ENCODE assay signal across 1 cellular context in the genomic region with DNA sequence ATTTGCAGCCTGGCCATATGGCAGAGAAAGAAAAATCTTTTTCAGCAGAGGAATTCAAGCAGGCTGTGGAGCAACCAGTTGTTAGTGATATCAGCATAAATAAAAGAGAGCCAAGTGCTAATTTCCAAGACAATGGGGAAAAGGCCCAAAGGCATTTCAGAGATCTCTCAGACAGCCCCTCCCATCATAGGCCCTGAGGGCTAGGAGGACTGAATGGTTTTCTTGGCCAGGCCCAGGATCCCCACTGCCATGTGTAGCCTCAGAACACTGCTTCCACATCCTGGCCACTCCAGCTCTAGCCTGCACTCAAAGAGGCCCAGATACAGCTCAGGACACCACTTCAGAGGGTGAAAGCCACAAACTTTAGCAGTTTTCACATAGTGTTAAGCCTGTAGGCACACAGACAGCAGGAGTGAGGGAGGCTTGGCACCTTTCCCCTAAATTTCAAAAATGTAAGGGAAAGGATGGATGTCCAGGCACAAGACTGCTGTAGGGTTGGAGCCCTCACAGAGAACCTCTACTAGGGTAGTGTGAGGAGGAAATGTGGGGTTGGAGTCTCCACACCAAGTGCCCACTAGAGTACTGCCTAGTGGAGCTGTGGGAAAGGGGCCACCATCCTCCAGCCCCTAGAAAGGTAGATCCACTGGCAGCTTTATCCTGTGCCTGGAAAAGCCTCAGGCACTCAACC.
TF ChIP-seq lines count a peak whose summit lies in the region.

No MANE protein-coding gene starts in this region.

TF ChIP-seq in GM23338, 12 proteins besides CTCF, POLR2A, EP300 and RAD21 (continued from another document):
- TF ChIP-seq, protein P1, sequence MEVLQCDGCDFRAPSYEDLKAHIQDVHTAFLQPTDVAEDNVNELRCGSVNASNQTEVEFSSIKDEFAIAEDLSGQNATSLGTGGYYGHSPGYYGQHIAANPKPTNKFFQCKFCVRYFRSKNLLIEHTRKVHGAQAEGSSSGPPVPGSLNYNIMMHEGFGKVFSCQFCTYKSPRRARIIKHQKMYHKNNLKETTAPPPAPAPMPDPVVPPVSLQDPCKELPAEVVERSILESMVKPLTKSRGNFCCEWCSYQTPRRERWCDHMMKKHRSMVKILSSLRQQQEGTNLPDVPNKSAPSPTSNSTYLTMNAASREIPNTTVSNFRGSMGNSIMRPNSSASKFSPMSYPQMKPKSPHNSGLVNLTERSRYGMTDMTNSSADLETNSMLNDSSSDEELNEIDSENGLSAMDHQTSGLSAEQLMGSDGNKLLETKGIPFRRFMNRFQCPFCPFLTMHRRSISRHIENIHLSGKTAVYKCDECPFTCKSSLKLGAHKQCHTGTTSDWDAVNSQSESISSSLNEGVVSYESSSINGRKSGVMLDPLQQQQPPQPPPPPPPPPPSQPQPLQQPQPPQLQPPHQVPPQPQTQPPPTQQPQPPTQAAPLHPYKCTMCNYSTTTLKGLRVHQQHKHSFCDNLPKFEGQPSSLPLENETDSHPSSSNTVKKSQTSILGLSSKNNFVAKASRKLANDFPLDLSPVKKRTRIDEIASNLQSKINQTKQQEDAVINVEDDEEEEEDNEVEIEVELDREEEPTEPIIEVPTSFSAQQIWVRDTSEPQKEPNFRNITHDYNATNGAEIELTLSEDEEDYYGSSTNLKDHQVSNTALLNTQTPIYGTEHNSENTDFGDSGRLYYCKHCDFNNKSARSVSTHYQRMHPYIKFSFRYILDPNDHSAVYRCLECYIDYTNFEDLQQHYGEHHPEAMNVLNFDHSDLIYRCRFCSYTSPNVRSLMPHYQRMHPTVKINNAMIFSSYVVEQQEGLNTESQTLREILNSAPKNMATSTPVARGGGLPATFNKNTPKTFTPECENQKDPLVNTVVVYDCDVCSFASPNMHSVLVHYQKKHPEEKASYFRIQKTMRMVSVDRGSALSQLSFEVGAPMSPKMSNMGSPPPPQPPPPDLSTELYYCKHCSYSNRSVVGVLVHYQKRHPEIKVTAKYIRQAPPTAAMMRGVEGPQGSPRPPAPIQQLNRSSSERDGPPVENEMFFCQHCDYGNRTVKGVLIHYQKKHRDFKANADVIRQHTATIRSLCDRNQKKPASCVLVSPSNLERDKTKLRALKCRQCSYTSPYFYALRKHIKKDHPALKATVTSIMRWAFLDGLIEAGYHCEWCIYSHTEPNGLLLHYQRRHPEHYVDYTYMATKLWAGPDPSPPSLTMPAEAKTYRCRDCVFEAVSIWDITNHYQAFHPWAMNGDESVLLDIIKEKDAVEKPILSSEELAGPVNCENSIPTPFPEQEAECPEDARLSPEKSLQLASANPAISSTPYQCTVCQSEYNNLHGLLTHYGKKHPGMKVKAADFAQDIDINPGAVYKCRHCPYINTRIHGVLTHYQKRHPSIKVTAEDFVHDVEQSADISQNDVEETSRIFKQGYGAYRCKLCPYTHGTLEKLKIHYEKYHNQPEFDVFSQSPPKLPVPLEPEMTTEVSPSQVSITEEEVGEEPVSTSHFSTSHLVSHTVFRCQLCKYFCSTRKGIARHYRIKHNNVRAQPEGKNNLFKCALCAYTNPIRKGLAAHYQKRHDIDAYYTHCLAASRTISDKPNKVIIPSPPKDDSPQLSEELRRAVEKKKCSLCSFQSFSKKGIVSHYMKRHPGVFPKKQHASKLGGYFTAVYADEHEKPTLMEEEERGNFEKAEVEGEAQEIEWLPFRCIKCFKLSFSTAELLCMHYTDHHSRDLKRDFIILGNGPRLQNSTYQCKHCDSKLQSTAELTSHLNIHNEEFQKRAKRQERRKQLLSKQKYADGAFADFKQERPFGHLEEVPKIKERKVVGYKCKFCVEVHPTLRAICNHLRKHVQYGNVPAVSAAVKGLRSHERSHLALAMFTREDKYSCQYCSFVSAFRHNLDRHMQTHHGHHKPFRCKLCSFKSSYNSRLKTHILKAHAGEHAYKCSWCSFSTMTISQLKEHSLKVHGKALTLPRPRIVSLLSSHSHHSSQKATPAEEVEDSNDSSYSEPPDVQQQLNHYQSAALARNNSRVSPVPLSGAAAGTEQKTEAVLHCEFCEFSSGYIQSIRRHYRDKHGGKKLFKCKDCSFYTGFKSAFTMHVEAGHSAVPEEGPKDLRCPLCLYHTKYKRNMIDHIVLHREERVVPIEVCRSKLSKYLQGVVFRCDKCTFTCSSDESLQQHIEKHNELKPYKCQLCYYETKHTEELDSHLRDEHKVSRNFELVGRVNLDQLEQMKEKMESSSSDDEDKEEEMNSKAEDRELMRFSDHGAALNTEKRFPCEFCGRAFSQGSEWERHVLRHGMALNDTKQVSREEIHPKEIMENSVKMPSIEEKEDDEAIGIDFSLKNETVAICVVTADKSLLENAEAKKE (CRISPR knock-in tag; IDR thresholded peaks at IDR 0.05) = no peak
- TF ChIP-seq ZNF331 (CRISPR knock-in tag; IDR thresholded peaks at IDR 0.05; ENCODE audit: low read depth) (no peak), ZNF114 (CRISPR knock-in tag; IDR thresholded peaks at IDR 0.05) (no peak), EZH2 (IDR thresholded peaks at IDR 0.05; ENCODE audit: low read depth, unreplicated experiment) (no peak), ETS1 (IDR thresholded peaks at IDR 0.05) (no peak)
